Comparison of ENCODE assay signal across 8 cellular contexts in the genomic region with DNA sequence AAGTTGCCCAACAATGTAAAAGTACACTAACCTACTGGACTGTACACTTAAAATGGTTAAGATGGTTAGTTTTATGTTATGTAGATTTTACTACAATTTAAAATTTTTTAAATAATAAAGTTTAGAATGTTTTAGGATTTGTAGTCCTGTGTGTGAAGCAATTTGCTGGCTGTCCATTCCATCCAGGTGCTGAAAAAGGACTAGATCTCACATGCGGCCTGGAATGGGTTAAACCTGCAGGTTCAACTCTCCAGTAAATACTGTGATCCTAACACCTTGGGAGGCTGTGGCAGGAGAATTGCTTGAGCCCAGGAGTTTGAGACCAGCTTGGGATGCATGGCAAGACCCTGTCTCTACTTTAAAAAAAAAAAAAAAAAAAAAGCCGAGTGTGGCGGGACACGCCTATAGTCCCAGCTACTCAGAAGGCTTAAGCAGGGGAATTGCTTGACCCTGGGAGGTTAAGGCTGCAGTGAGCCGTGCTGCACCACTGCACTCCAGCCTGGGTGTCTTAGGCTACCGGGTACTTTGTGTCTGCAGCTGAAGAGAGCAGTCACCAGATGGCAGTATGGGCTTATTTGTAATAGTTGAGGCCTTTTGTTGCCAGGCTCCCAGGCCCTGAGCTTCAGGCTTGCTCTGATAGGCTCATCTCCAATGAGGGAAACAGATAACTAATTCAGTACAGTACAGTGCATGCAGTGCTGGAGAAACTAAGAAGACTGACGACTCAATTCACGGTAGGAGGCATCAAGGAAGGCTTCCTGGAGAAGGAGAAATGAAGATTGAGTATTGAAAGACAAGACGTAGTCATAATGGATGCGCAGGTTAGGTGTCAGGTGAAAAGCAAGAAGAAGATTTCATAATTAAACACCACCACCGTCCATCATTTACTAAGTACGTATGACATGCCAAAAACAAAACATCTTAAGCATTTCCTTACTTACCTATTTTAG.
DNase-seq lines count a peak whose midpoint lies in the region; ATAC-seq lines count a peak whose summit lies in the region.

No MANE protein-coding gene starts in this region.

- ATAC-seq in HG03175 (IDR thresholded peaks at IDR 0.05; ENCODE audit: unreplicated experiment) = peak; percentile 60

- DNase-seq in ELR (ENCODE audit: low read depth) (peak; percentile 85), NCI-H510A treated with DMSO at 0.1 percent for 48 hours (lab: John Stamatoyannopoulos, UW) (peak; percentile 80), ecto neural progenitor cell (ENCODE audit: low spot score) (peak; percentile 89), medulla oblongata (ENCODE audit: extremely low spot score) (peak; percentile 74), cerebellar nuclear complex (lab: John Stamatoyannopoulos, UW) (no peak)
- DNase-seq in activated CD4-positive, alpha-beta T cell treated with anti-CD3 and anti-CD28 coated beads for 48 hours = peak; percentile 64
- DNase-seq in stimulated activated CD8-positive, alpha-beta memory T cell treated with anti-CD3 and anti-CD28 coated beads, Interleukin-4, amount 100 ng/mL, for 48 hours = peak; percentile 60

Comparison
In these comparisons a context has a peak if more than half of its experiments do, and no peak if none do; other contexts are left out.
1. DNase-seq: peak in ELR (single experiment), NCI-H510A treated with DMSO at 0.1 percent for 48 hours (single experiment), activated CD4-positive, alpha-beta T cell treated with anti-CD3 and anti-CD28 coated beads for 48 hours (single experiment), ecto neural progenitor cell (single experiment), medulla oblongata (single experiment) and stimulated activated CD8-positive, alpha-beta memory T cell treated with anti-CD3 and anti-CD28 coated beads, Interleukin-4, amount 100 ng/mL, for 48 hours (single experiment); none in cerebellar nuclear complex (0 of 2).